Comparison of ENCODE assay signal across 9 cellular contexts in genomic region chr17:17812211-17813054, GRCh38. TPM values are rescaled to one million over a fixed set of nuclear protein-coding genes. Genes with fewer than 3 reads are reported as not detected.
DNase-seq lines count a peak whose midpoint lies in the region; ATAC-seq, FAIRE-seq and TF ChIP-seq lines count a peak whose summit lies in the region.
"Had no signal": no experiment of that assay in that cellular context is flagged by ENCODE, and none has a peak within 500 bp of the region (broad histone marks: within the 10 kb centered on the region; RNA-seq: fewer than 3 reads in every experiment).

No MANE protein-coding gene starts in this region.

- CTCF ChIA-PET in activated CD4-positive, alpha-beta T cell treated with anti-CD3 and anti-CD28 coated beads for 36 hours (lab: Charles Lee) = interaction anchor here (0.6 to 4.1 kb wide), 22 partner anchors 11 to 223 kb away, joined by 3 to 39 read pairs (median 4); no protein-coding TSS in a partner anchor
- CTCF ChIA-PET in HepG2 (lab: Yijun Ruan, JAX; ENCODE audit: low intra/inter-chr PET ratio, low total read pairs) = interaction anchor here (0.9 to 3.6 kb wide), 5 partner anchors 25 to 107 kb away, joined by 3 to 53 read pairs (median 3); no protein-coding TSS in a partner anchor

- peaks cover 24% of the 10 kb centered on the region for H3K36me3 Mint-ChIP-seq in activated CD4-positive, alpha-beta T cell treated with anti-CD3 and anti-CD28 coated beads for 36 hours (ENCODE audit: low read depth)

- no peaks in the 10 kb centered on the region for H3K9me3 Mint-ChIP-seq in activated CD4-positive, alpha-beta T cell treated with anti-CD3 and anti-CD28 coated beads for 36 hours (ENCODE audit: low read depth)
- H3K9me3 Mint-ChIP-seq: activated naive CD4-positive, alpha-beta T cell treated with anti-CD3 and anti-CD28 coated beads, Interleukin-2, amount 50 U/mL, for 24 hours had no signal

- peak; percentile 16 to 29; a peak in 1 of 4 replicates for TF ChIP-seq POLR2A in HepG2 (IDR thresholded peaks at IDR 0.05; ENCODE audit: insufficient read depth in 1 of 2, low read depth in 2 of 2, low read length in 2 of 2)

- H3K4me2 ChIP-seq in HepG2 (ENCODE audit: low read depth, low read length) = 0 out of 2 replicates have a peak overlapping the region, but pooled peaks have one; percentile 34

- H2AFZ ChIP-seq in HepG2 (ENCODE audit: low read length) = no peak overlapping the region

- 18% methylated on average over 18 of the region's 59 CpGs for WGBS in HepG2 (ENCODE audit: low lambda C conversion rate)

- H3K4me1 Mint-ChIP-seq in activated CD4-positive, alpha-beta T cell treated with anti-CD3 and anti-CD28 coated beads for 36 hours = peaks cover 11% of the 10 kb centered on the region

- no peaks in the 10 kb centered on the region for H3K27me3 ChIP-seq in HepG2 (ENCODE audit: control insufficient read depth in 1 of 2, insufficient read depth in 2 of 2, low read length in 2 of 2)

- intact Hi-C loops in activated CD4-positive, alpha-beta T cell treated with anti-CD3 and anti-CD28 coated beads for 36 hours (cut with DNase I, micrococcal nuclease) = loop anchor here (1.0 to 2.0 kb wide), 4 partner anchors 48 to 220 kb away; partner anchors contain the start of gene RAI1 (in 1 of the 2)
- intact Hi-C loops in HepG2 (cut with micrococcal nuclease; ENCODE audit: unreplicated experiment) = loop anchor here (1.0 kb wide), 2 partner anchors 24 to 48 kb away; partner anchors contain the start of gene SREBF1

- H3K27ac ChIP-seq in HepG2 (ENCODE audit: extremely low read length, insufficient read depth, low read length) = peak overlapping the region; percentile 58

- FAIRE-seq in HTR-8/SVneo (lab: Jason Lieb, UNC) (peak; percentile 58), HepG2 (lab: Jason Lieb, UNC) (peak; percentile 12)

- POLR2A ChIA-PET in activated CD4-positive, alpha-beta T cell treated with anti-CD3 and anti-CD28 coated beads for 36 hours (lab: Charles Lee) = no interaction called here
- POLR2A ChIA-PET in HepG2 (lab: Yijun Ruan, JAX) = interaction anchor here (0.9 to 2.7 kb wide), 5 partner anchors 19 to 44 kb away, joined by 4 to 26 read pairs (median 5); partner anchors contain the start of gene SREBF1

- H3K9ac ChIP-seq in HepG2 (ENCODE audit: insufficient read depth, low read depth, low read length) = no peak overlapping the region

- no peaks in the 10 kb centered on the region for H3K79me2 ChIP-seq in HepG2 (ENCODE audit: insufficient read depth, low read length)

- no peak overlapping the region for H3K27ac Mint-ChIP-seq in activated CD4-positive, alpha-beta T cell treated with anti-CD3 and anti-CD28 coated beads for 36 hours

- H3K4me1 ChIP-seq in HepG2 (ENCODE audit: insufficient read depth, low read length) = peaks cover 28% of the 10 kb centered on the region

- peak; percentile 98 for TF ChIP-seq CTCF in HepG2 (CRISPR knock-in tag; IDR thresholded peaks at IDR 0.05)

- 0 out of 2 replicates have a peak, but pooled peaks cover 11% of the 10 kb centered on the region for H4K20me1 ChIP-seq in HepG2 (ENCODE audit: insufficient read depth, low read length)

- H3K4me3 ChIP-seq in HepG2 (replicated peaks in 1 of 3; ENCODE audit: insufficient read depth in 1 of 3, low read depth in 2 of 3, low read length in 3 of 3) = no peak overlapping the region

- no peaks in the 10 kb centered on the region for H3K27me3 Mint-ChIP-seq in activated CD4-positive, alpha-beta T cell treated with anti-CD3 and anti-CD28 coated beads for 36 hours
- H3K27me3 Mint-ChIP-seq: activated naive CD4-positive, alpha-beta T cell treated with anti-CD3 and anti-CD28 coated beads, Interleukin-2, amount 50 U/mL, for 24 hours had no signal

- in situ Hi-C loops in HepG2 (cut with HindIII; ENCODE audit: extremely low pct_ligation_motif_present, low pct_unique_long_range_greater_than_20kb) = loop anchor here (5.0 kb wide), 1 partner anchor 50 kb away; no protein-coding TSS in a partner anchor

- ATAC-seq in activated CD4-positive, alpha-beta T cell treated with anti-CD3 and anti-CD28 coated beads for 36 hours = peak; percentile 37
- peak; percentile 50 for ATAC-seq in HepG2
- ATAC-seq in HG03457 (IDR thresholded peaks at IDR 0.05; ENCODE audit: unreplicated experiment) = no peak
- ATAC-seq in HG03442 (IDR thresholded peaks at IDR 0.05; ENCODE audit: unreplicated experiment) = no peak

- peaks cover 33 to 39% of the 10 kb centered on the region in 2 experiments for H3K36me3 ChIP-seq in HepG2 (replicated peaks in 1 of 2; ENCODE audit: control insufficient read depth in 1 of 2, insufficient read depth in 2 of 2, low read length in 2 of 2)

- no peaks in the 10 kb centered on the region for H3K9me3 ChIP-seq in HepG2 (ENCODE audit: low read length)

- TF ChIP-seq EP300 in HepG2 (IDR thresholded peaks at IDR 0.05; ENCODE audit: low read depth in 2 of 2, low read length in 2 of 2) = no peak
- TF ChIP-seq EP300 in HepG2 (CRISPR knock-in tag; IDR thresholded peaks at IDR 0.05; ENCODE audit: borderline replicate concordance) = no peak

- DNase-seq in Daoy (ENCODE audit: low read depth) = peak; percentile 61
- peak; percentile 70 for DNase-seq in HTR-8/SVneo (ENCODE audit: insufficient read length, low spot score)
- peak; percentile 78 for DNase-seq in activated CD4-positive, alpha-beta T cell treated with anti-CD3 and anti-CD28 coated beads for 36 hours
- DNase-seq in cerebellum (ENCODE audit: low spot score) = peak; percentile 81
- DNase-seq in HepG2 (ENCODE audit: low spot score) = peak; percentile 52
- peak in 2 of 3 experiments; percentile 29 to 50 for DNase-seq in stimulated activated CD4-positive, alpha-beta T cell treated with anti-CD3 and anti-CD28 coated beads, TNF-alpha, amount 100 ng/mL, for 24 hours (ENCODE audit: low read depth in 3 of 3)

- H3K4me3 Mint-ChIP-seq in activated CD4-positive, alpha-beta T cell treated with anti-CD3 and anti-CD28 coated beads for 36 hours = no peak overlapping the region
- H3K4me3 Mint-ChIP-seq: activated naive CD4-positive, alpha-beta T cell treated with anti-CD3 and anti-CD28 coated beads, Interleukin-2, amount 50 U/mL, for 24 hours had no signal

- peak; percentile 95 for TF ChIP-seq RAD21 in HepG2 (CRISPR knock-in tag; IDR thresholded peaks at IDR 0.05)

- no TSS peak for BruUV-seq in HepG2 (replicated peaks; lab: Mats Ljungman, UMichigan)

TF ChIP-seq in HepG2, 621 proteins besides CTCF, POLR2A, EP300 and RAD21 (continues in another document):
- no peak for TF ChIP-seq ZNF775 (CRISPR knock-in tag; IDR thresholded peaks at IDR 0.05; ENCODE audit: borderline replicate concordance)
- peak; percentile 91 for TF ChIP-seq HOXA3 (CRISPR knock-in tag; IDR thresholded peaks at IDR 0.05)
- TF ChIP-seq, protein P1, sequence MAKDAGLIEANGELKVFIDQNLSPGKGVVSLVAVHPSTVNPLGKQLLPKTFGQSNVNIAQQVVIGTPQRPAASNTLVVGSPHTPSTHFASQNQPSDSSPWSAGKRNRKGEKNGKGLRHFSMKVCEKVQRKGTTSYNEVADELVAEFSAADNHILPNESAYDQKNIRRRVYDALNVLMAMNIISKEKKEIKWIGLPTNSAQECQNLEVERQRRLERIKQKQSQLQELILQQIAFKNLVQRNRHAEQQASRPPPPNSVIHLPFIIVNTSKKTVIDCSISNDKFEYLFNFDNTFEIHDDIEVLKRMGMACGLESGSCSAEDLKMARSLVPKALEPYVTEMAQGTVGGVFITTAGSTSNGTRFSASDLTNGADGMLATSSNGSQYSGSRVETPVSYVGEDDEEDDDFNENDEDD (CRISPR knock-in tag; IDR thresholded peaks at IDR 0.05; ENCODE audit: borderline replicate concordance) = peak; percentile 41; the same call in 1 of the 2 replicates
- no peak for TF ChIP-seq GATA4 (IDR thresholded peaks at IDR 0.05; ENCODE audit: borderline replicate concordance, low read depth)

RNA-seq across cellular contexts. Expression of gene SREBF1, which starts 24.4 kb away (rescaled TPM):
- 19.1 and 24.7 TPM in 2 replicates for total RNA-seq in Daoy (2014; rRNA removed; shearing (Covaris generic))
- 10 to 100 TPM; 87.6 to 97.2 TPM for total RNA-seq in activated CD4-positive, alpha-beta T cell treated with anti-CD3 and anti-CD28 coated beads for 36 hours
- total RNA-seq in cerebellum (11.8 TPM), HepG2 (2016; rRNA removed; fragmentation: Illumina TruSeq; extraction: Trizol) (12.6 and 34.3 TPM in 2 replicates)
- 17.8 and 21.9 TPM in 2 replicates for total RNA-seq in HepG2 (2016; cell fraction: cytosol; rRNA removed; fragmentation: Illumina TruSeq; extraction: Trizol; ENCODE audit: low read depth)
- total RNA-seq in HepG2 (2016; cell fraction: insoluble cytoplasmic fraction; rRNA removed; fragmentation: Illumina TruSeq; extraction: Trizol) = 11.7 and 40.3 TPM in 2 replicates
- 12.6 and 16.8 TPM in 2 replicates for total RNA-seq in HepG2 (2016; cell fraction: membrane; rRNA removed; fragmentation: Illumina TruSeq; extraction: Trizol)
- 53.2 and 57.7 TPM in 2 replicates for total RNA-seq in HepG2 (2016; cell fraction: nucleus; rRNA removed; fragmentation: Illumina TruSeq; extraction: Trizol)
- polyA plus RNA-seq in HepG2 (2011; rRNA removed) = 38.0 and 57.5 TPM in 2 replicates
- polyA plus RNA-seq in HepG2 (2011; cell fraction: cytosol; rRNA removed) = 16.6 and 23.2 TPM in 2 replicates
- polyA plus RNA-seq in HepG2 (2011; cell fraction: nucleus; rRNA removed) = 385 and 409 TPM in 2 replicates
- polyA plus RNA-seq in HepG2 (2012) = 60.2 and 60.8 TPM in 2 replicates
- polyA plus RNA-seq in HepG2 (2016; cell fraction: cytosol; fragmentation: Illumina TruSeq; extraction: Trizol; ENCODE audit: low read depth) = 3.6 and 4.8 TPM in 2 replicates
- polyA plus RNA-seq in HepG2 (2016; cell fraction: insoluble cytoplasmic fraction; fragmentation: Illumina TruSeq; extraction: Trizol; ENCODE audit: low read depth) = 11.3 and 14.1 TPM in 2 replicates
- 7.4 and 8.0 TPM in 2 replicates for polyA plus RNA-seq in HepG2 (2016; cell fraction: membrane; fragmentation: Illumina TruSeq; extraction: Trizol; ENCODE audit: low read depth)
- 156 and 162 TPM in 2 replicates for polyA plus RNA-seq in HepG2 (2016; cell fraction: nucleus; fragmentation: Illumina TruSeq; extraction: Trizol; ENCODE audit: insufficient read depth, low read depth)
- polyA minus RNA-seq in HepG2 (2011; rRNA and poly(A)+ RNA removed; ENCODE audit: low replicate concordance) = 70.2 and 130 TPM in 2 replicates
- 35.3 and 56.1 TPM in 2 replicates for polyA minus RNA-seq in HepG2 (2011; cell fraction: cytosol; rRNA and poly(A)+ RNA removed)
- 93.2 and 119 TPM in 2 replicates for polyA minus RNA-seq in HepG2 (2011; cell fraction: nucleus; rRNA and poly(A)+ RNA removed)

Comparison
In these comparisons a context has a peak if more than half of its experiments do, and no peak if none do; other contexts are left out.
1. ATAC-seq: peak in activated CD4-positive, alpha-beta T cell treated with anti-CD3 and anti-CD28 coated beads for 36 hours (single experiment) and HepG2 (single experiment); none in HG03457 (single experiment) and HG03442 (single experiment).
2. Peak in every context shown above with its lines, with median percentiles within 50 percentile points of each other: DNase-seq.